12 cellular contexts compared by ENCODE assay signal in the genomic region with DNA sequence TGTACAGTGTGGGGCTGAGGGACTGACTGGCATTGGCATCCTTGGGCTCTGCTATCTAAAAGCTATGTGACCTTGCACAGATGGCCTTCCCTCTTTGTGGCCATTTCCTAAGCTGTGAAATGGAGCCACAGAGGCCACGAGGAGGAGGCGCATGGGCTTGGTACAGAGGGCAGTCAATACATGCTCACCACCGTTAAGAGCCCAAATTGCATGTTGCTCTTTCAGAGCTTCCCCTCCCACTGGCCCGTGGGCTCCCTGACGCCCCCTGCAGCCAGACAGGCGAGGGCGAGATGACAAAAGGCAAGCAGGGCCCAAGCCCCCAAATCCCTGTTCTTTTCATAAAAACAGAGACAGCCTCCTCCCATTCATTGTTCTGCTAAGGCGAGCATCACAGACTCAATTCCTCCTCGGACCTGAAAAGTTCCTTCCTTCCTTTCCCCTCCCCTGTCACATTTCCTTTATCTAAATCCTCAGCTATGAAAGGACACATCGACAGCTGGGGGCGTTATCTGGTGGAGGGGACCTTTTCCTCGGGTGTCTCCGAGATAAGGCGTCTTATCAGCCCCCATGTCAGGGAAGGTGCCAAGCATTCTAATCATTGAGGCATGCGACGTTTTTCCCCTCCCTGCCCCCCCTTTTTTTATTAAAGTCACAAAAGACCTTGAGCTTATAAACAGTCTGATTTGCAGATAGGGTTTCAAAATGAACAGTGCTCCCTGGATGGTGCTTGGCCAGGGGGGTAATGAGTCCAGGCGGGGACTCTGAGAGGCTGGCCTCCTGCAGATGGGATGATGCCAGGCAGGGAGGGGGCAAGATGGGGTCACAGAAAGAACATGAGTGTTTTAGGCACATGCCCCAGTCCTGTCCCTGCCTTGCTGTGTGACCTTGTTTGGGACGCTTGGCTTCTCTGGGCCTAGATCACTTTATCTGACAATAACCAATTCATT. TPM values are rescaled to one million over a fixed set of nuclear protein-coding genes. Genes with fewer than 3 reads are reported as not detected.
DNase-seq lines count a peak whose midpoint lies in the region; ATAC-seq and TF ChIP-seq lines count a peak whose summit lies in the region.
"Had no signal": no experiment of that assay in that cellular context is flagged by ENCODE, and none has a peak within 500 bp of the region (broad histone marks: within the 10 kb centered on the region; RNA-seq: fewer than 3 reads in every experiment).

No MANE protein-coding gene starts in this region.

- H3K4me2 ChIP-seq in parathyroid adenoma (ENCODE audit: low read length): no peak overlapping the region

- H3K4me3 ChIP-seq in epithelial cell of proximal tubule (ENCODE audit: low read depth, low read length) (no peak overlapping the region), parathyroid adenoma (ENCODE audit: low read depth, low read length) (no peak overlapping the region)
- H3K4me3 ChIP-seq: vagina had no signal

- TF ChIP-seq CTCF in epithelial cell of proximal tubule (conservative IDR thresholded peaks at IDR 0.05; ENCODE audit: low read depth, low read length) (peak; percentile 31), parathyroid adenoma (IDR thresholded peaks at IDR 0.05) (peak; percentile 18)

- H2AFZ ChIP-seq in parathyroid adenoma: peak overlapping the region; percentile 15

- H3K27ac ChIP-seq in parathyroid adenoma: no peak overlapping the region
- H3K27ac ChIP-seq: vagina had no signal

- no peak overlapping the region for H3K9ac ChIP-seq in parathyroid adenoma

- H3K4me1 ChIP-seq in parathyroid adenoma: peaks cover 31% of the 10 kb centered on the region
- H3K4me1 ChIP-seq: vagina had no signal

- ATAC-seq in HG03521 (IDR thresholded peaks at IDR 0.05; ENCODE audit: unreplicated experiment): no peak

- DNase-seq in NCI-H82 (lab: John Stamatoyannopoulos, UW) (peak; percentile 59), NCI-H82 treated with DMSO at 0.1 percent for 48 hours (lab: John Stamatoyannopoulos, UW; ENCODE audit: unreplicated experiment) (no peak), NAMALWA (ENCODE audit: low spot score) (peak; percentile 69), epithelial cell of proximal tubule (ENCODE audit: low read depth) (no peak), DMS79 treated with DMSO at 0.1 percent for 48 hours (lab: John Stamatoyannopoulos, UW) (no peak)
- DNase-seq in stimulated activated CD4-positive, alpha-beta T cell treated with anti-CD3 and anti-CD28 coated beads, Interleukin-4, amount 100 ng/mL, for 24 hours: no peak
- DNase-seq: activated CD4-positive, alpha-beta T cell treated with anti-CD3 and anti-CD28 coated beads, Interleukin-2, amount 10 ng/mL, durations not matched to agents 24 days and 14 days; dermis blood vessel endothelial cell; NCI-H2029 treated with DMSO at 0.1 percent for 48 hours had no signal

- no peaks in the 10 kb centered on the region for H3K9me3 ChIP-seq in parathyroid adenoma (ENCODE audit: control insufficient read depth, low read length)
- H3K9me3 ChIP-seq: vagina had no signal

- no peaks in the 10 kb centered on the region for H3K27me3 ChIP-seq in parathyroid adenoma (ENCODE audit: control insufficient read depth, insufficient read depth, low read length)
- H3K27me3 ChIP-seq: vagina had no signal

- H3K79me2 ChIP-seq in parathyroid adenoma: no peaks in the 10 kb centered on the region

- no peaks in the 10 kb centered on the region for H3K36me3 ChIP-seq in parathyroid adenoma (ENCODE audit: control insufficient read depth, insufficient read depth, low read length)
- H3K36me3 ChIP-seq: vagina had no signal

RNA-seq across cellular contexts. Expression of a gene that starts 26.4 kb away (rescaled TPM):
- 0.52 and 2.7 TPM in 2 replicates for total RNA-seq in epithelial cell of proximal tubule

Comparison
In these comparisons a context has a peak if more than half of its experiments do, and no peak if none do; other contexts are left out.
1. DNase-seq: peak in NCI-H82 (single experiment) and NAMALWA (single experiment); none in NCI-H82 treated with DMSO at 0.1 percent for 48 hours (single experiment), epithelial cell of proximal tubule (single experiment), stimulated activated CD4-positive, alpha-beta T cell treated with anti-CD3 and anti-CD28 coated beads, Interleukin-4, amount 100 ng/mL, for 24 hours (single experiment) and DMS79 treated with DMSO at 0.1 percent for 48 hours (single experiment).